ENCODE assay signal across 17 cellular contexts in genomic region chr22:26549902-26550497, GRCh38. TPM values are rescaled to one million over a fixed set of nuclear protein-coding genes. Genes with fewer than 3 reads are reported as not detected.
A peak's percentile ranks its signal among the peaks of the same experiment; 100 is the strongest.
DNase-seq lines count a peak whose midpoint lies in the region; ATAC-seq and TF ChIP-seq lines count a peak whose summit lies in the region.
"Had no signal": no experiment of that assay in that cellular context is flagged by ENCODE, and none has a peak within 500 bp of the region (broad histone marks: within the 10 kb centered on the region; RNA-seq: fewer than 3 reads in every experiment).

No MANE protein-coding gene starts in this region.

- TF ChIP-seq CTCF in AG04450 (IDR thresholded peaks at IDR 0.05; ENCODE audit: low read depth, low read length) (no peak), RWPE2 (IDR thresholded peaks at IDR 0.05; ENCODE audit: poor library complexity, severe bottlenecking) (no peak), heart left ventricle (IDR thresholded peaks at IDR 0.05) (no peak), nephron progenitor cell (IDR thresholded peaks at IDR 0.05) (no peak)

- POLR2A ChIA-PET in AG04450 (lab: Yijun Ruan, JAX) = interaction anchor here (0.6 to 1.2 kb wide), 3 partner anchors 31 to 61 kb away, joined by 4 to 7 read pairs (median 5); no protein-coding TSS in a partner anchor

- 0 out of 2 replicates have a peak, but pooled peaks cover 5% of the 10 kb centered on the region for H3K36me3 ChIP-seq in RWPE2 (ENCODE audit: low read depth)
- peaks cover 0 to under 1% (median 0%) of the 10 kb centered on the region in 9 donors for H3K36me3 ChIP-seq in heart left ventricle
- H3K36me3 ChIP-seq: transverse colon had no signal

- H3K9me3 Mint-ChIP-seq in nephron progenitor cell = no peaks in the 10 kb centered on the region
- no peaks in the 10 kb centered on the region for H3K9me3 Mint-ChIP-seq in activated T-helper 1 cell treated with anti-CD3 and anti-CD28 coated beads, Interleukin-12 subunit alpha, Interleukin-12 subunit beta, Interleukin-2, Interleukin-4 antibody, amounts not matched to agents 30 ng/mL and 10 ng/mL and 1 ng/mL, durations not matched to agents 14 hours and 24 hours and 36 hours

- no peaks in the 10 kb centered on the region for H3K27me3 Mint-ChIP-seq in nephron progenitor cell (ENCODE audit: low read depth, poor library complexity)
- no peaks in the 10 kb centered on the region for H3K27me3 Mint-ChIP-seq in activated T-helper 1 cell treated with anti-CD3 and anti-CD28 coated beads, Interleukin-12 subunit alpha, Interleukin-12 subunit beta, Interleukin-2, Interleukin-4 antibody, amounts not matched to agents 30 ng/mL and 10 ng/mL and 1 ng/mL, durations not matched to agents 14 hours and 24 hours and 36 hours (ENCODE audit: insufficient read depth)
- H3K27me3 Mint-ChIP-seq: activated CD4-positive, alpha-beta T cell treated with anti-CD3 and anti-CD28 coated beads, Interleukin-2, amount 10 ng/mL, durations not matched to agents 7 days and 5 days had no signal

- peak overlapping the region; percentile 64 for H3K27ac Mint-ChIP-seq in nephron progenitor cell
- no peak overlapping the region for H3K27ac Mint-ChIP-seq in activated T-helper 1 cell treated with anti-CD3 and anti-CD28 coated beads, Interleukin-12 subunit alpha, Interleukin-12 subunit beta, Interleukin-2, Interleukin-4 antibody, amounts not matched to agents 30 ng/mL and 10 ng/mL and 1 ng/mL, durations not matched to agents 14 hours and 24 hours and 36 hours
- H3K27ac Mint-ChIP-seq: activated CD4-positive, alpha-beta T cell treated with anti-CD3 and anti-CD28 coated beads, Interleukin-2, amount 10 ng/mL, durations not matched to agents 7 days and 5 days had no signal

- intact Hi-C loops in heart left ventricle (cut with DNase I) = loop anchor here in 1 of 10 donors (5.0 kb wide), 1 partner anchor 48 kb away; no protein-coding TSS in a partner anchor
- intact Hi-C loops in activated T-helper 1 cell treated with anti-CD3 and anti-CD28 coated beads, Interleukin-12 subunit alpha, Interleukin-12 subunit beta, Interleukin-2, Interleukin-4 antibody, amounts not matched to agents 30 ng/mL and 10 ng/mL and 1 ng/mL, durations not matched to agents 14 hours and 24 hours and 36 hours (cut with micrococcal nuclease) = loop anchor here (5.0 kb wide), 1 partner anchor 37 kb away; no protein-coding TSS in a partner anchor

- no peak overlapping the region for H3K4me3 ChIP-seq in AG04450 (ENCODE audit: low read depth, low read length)
- H3K4me3 ChIP-seq in RWPE2 (ENCODE audit: severe bottlenecking) = no peak overlapping the region
- H3K4me3 ChIP-seq in heart left ventricle = no peak overlapping the region
- H3K4me3 ChIP-seq: transverse colon had no signal

- ATAC-seq in RWPE2 (ENCODE audit: low read depth) = no peak
- ATAC-seq in heart left ventricle = peak in 3 of 4 donors; percentile 6 to 29 (median 24)
- no peak for ATAC-seq in GM19035 (IDR thresholded peaks at IDR 0.05; ENCODE audit: unreplicated experiment)

- TF ChIP-seq POLR2A in heart left ventricle (IDR thresholded peaks at IDR 0.05) = no peak

- peaks cover 21% of the 10 kb centered on the region for H3K4me1 Mint-ChIP-seq in nephron progenitor cell
- peaks cover 49% of the 10 kb centered on the region for H3K4me1 Mint-ChIP-seq in activated T-helper 1 cell treated with anti-CD3 and anti-CD28 coated beads, Interleukin-12 subunit alpha, Interleukin-12 subunit beta, Interleukin-2, Interleukin-4 antibody, amounts not matched to agents 30 ng/mL and 10 ng/mL and 1 ng/mL, durations not matched to agents 14 hours and 24 hours and 36 hours (ENCODE audit: low read depth)

- H3K27me3 ChIP-seq in AG04450 (ENCODE audit: control insufficient read depth, insufficient read depth, low read length) (no peaks in the 10 kb centered on the region), RWPE2 (ENCODE audit: insufficient read depth, poor library complexity, severe bottlenecking) (no peaks in the 10 kb centered on the region), heart left ventricle (no peaks in the 10 kb centered on the region)
- H3K27me3 ChIP-seq: foreskin keratinocyte, transverse colon had no signal

- no peaks in the 10 kb centered on the region for H3K36me3 Mint-ChIP-seq in nephron progenitor cell (ENCODE audit: low read depth)
- H3K36me3 Mint-ChIP-seq in activated T-helper 1 cell treated with anti-CD3 and anti-CD28 coated beads, Interleukin-12 subunit alpha, Interleukin-12 subunit beta, Interleukin-2, Interleukin-4 antibody, amounts not matched to agents 30 ng/mL and 10 ng/mL and 1 ng/mL, durations not matched to agents 14 hours and 24 hours and 36 hours (ENCODE audit: low read depth) = peaks cover 23% of the 10 kb centered on the region

- 84 to 93% (median 86%) methylated on average over 4 of the region's 4 CpGs for WGBS in heart left ventricle, 4 donors

- H3K4me1 ChIP-seq in RWPE2 (ENCODE audit: insufficient read depth, poor library complexity, severe bottlenecking) (peaks cover 22% of the 10 kb centered on the region), heart left ventricle (peaks cover 0 to 85% (median 43%) of the 10 kb centered on the region in 12 donors)
- H3K4me1 ChIP-seq: transverse colon had no signal

- H3K27ac ChIP-seq in AG04450 (ENCODE audit: low read depth, low read length) = peak overlapping the region; percentile 85
- H3K27ac ChIP-seq in RWPE2 (ENCODE audit: poor library complexity, severe bottlenecking) = peak overlapping the region; percentile 50
- H3K27ac ChIP-seq in heart left ventricle = peak overlapping the region in 10 of 12 donors; percentile 67 to 89 (median 82)
- H3K27ac ChIP-seq: transverse colon had no signal

- no peak for DNase-seq in AG04450 (ENCODE audit: low read depth, low spot score)
- no peak for DNase-seq in RWPE2 (ENCODE audit: low spot score)
- no peak for DNase-seq in heart left ventricle
- DNase-seq in nephron progenitor cell = no peak
- no peak for DNase-seq in activated T-helper 1 cell treated with anti-CD3 and anti-CD28 coated beads, Interleukin-12 subunit alpha, Interleukin-12 subunit beta, Interleukin-2, Interleukin-4 antibody, amounts not matched to agents 30 ng/mL and 10 ng/mL and 1 ng/mL, durations not matched to agents 14 hours and 24 hours and 36 hours (ENCODE audit: low spot score)
- DNase-seq in iPS-NIHi11 (ENCODE audit: low spot score) = no peak
- no peak for DNase-seq in stimulated activated CD8-positive, alpha-beta memory T cell treated with anti-CD3 and anti-CD28 coated beads, Interleukin-4, amount 100 ng/mL, for 48 hours
- DNase-seq: activated CD4-positive, alpha-beta T cell treated with anti-CD3 and anti-CD28 coated beads, Interleukin-2, amount 10 ng/mL, durations not matched to agents 7 days and 5 days; activated T-cell treated with anti-CD3 and anti-CD28 coated beads, Interleukin-2, amount 50 U/mL, for 48 hours; effector CD8-positive, alpha-beta T cell; foreskin keratinocyte; NCI-H1105; NCI-H2227 treated with DMSO at 0.1 percent for 48 hours; OCI-M1; small intestine; transverse colon had no signal

- CTCF ChIA-PET in AG04450 (lab: Charles Lee) = interaction anchor here (0.5 kb wide), 1 partner anchor 107 kb away, joined by 6 read pairs; no protein-coding TSS in a partner anchor

- H3K4me3 Mint-ChIP-seq in nephron progenitor cell = no peak overlapping the region
- H3K4me3 Mint-ChIP-seq in activated T-helper 1 cell treated with anti-CD3 and anti-CD28 coated beads, Interleukin-12 subunit alpha, Interleukin-12 subunit beta, Interleukin-2, Interleukin-4 antibody, amounts not matched to agents 30 ng/mL and 10 ng/mL and 1 ng/mL, durations not matched to agents 14 hours and 24 hours and 36 hours = no peak overlapping the region
- H3K4me3 Mint-ChIP-seq: activated CD4-positive, alpha-beta T cell treated with anti-CD3 and anti-CD28 coated beads, Interleukin-2, amount 10 ng/mL, durations not matched to agents 7 days and 5 days had no signal

- H3K9me3 ChIP-seq in AG04450 (ENCODE audit: control insufficient read depth, insufficient read depth, low read length) (no peaks in the 10 kb centered on the region), RWPE2 (ENCODE audit: severe bottlenecking) (no peaks in the 10 kb centered on the region), heart left ventricle (no peaks in the 10 kb centered on the region)
- H3K9me3 ChIP-seq: transverse colon had no signal

RNA-seq across cellular contexts. Expression of gene TFIP11, which starts 37.7 kb away (rescaled TPM):
- polyA plus RNA-seq in AG04450 (2011; rRNA removed) (30.6 and 34.8 TPM in 2 replicates), heart left ventricle (10 to 100 TPM; 17.3 to 23.8 TPM)
- 37.7 and 44.5 TPM in 2 replicates for polyA minus RNA-seq in AG04450 (2011; rRNA and poly(A)+ RNA removed)
- 10 to 100 TPM; 15.1 to 28.0 (median 23.1) TPM for total RNA-seq in heart left ventricle
- total RNA-seq in activated T-helper 1 cell treated with anti-CD3 and anti-CD28 coated beads, Interleukin-12 subunit alpha, Interleukin-12 subunit beta, Interleukin-2, Interleukin-4 antibody, amounts not matched to agents 30 ng/mL and 10 ng/mL and 1 ng/mL, durations not matched to agents 14 hours and 24 hours and 36 hours = 57.2 and 58.1 TPM in 2 replicates

RNA-seq across cellular contexts. Expression of gene TPST2, which starts 39.9 kb away (rescaled TPM):
- polyA plus RNA-seq in AG04450 (2011; rRNA removed) = 33.6 and 39.3 TPM in 2 replicates
- 24.5 and 39.8 TPM in 2 replicates for polyA minus RNA-seq in AG04450 (2011; rRNA and poly(A)+ RNA removed)
- 100 to 1,000 TPM in 1 of 9 donors, 10 to 100 TPM in 8; 12.1 to 103 (median 25.2) TPM for total RNA-seq in heart left ventricle
- polyA plus RNA-seq in heart left ventricle = 10 to 100 TPM; 24.3 to 51.7 TPM
- total RNA-seq in activated T-helper 1 cell treated with anti-CD3 and anti-CD28 coated beads, Interleukin-12 subunit alpha, Interleukin-12 subunit beta, Interleukin-2, Interleukin-4 antibody, amounts not matched to agents 30 ng/mL and 10 ng/mL and 1 ng/mL, durations not matched to agents 14 hours and 24 hours and 36 hours = 36.1 and 37.0 TPM in 2 replicates

Comparison
In these comparisons a context has a peak if more than half of its experiments do, and no peak if none do; other contexts are left out.
1. ATAC-seq: peak in heart left ventricle (3 of 4); none in RWPE2 (single experiment) and GM19035 (single experiment).
2. Peak in every context shown above with its lines, with median percentiles within 50 percentile points of each other: H3K27ac ChIP-seq.